ENCODE assay signal across 8 cellular contexts in genomic region chr10:96043157-96043894, GRCh38. TPM values are rescaled to one million over a fixed set of nuclear protein-coding genes. Genes with fewer than 3 reads are reported as not detected.
DNase-seq lines count a peak whose midpoint lies in the region; ATAC-seq and TF ChIP-seq lines count a peak whose summit lies in the region.

Gene CCNJ (plus strand): TSS chr10:96043583. CDS start chr10:96044394, 811 bp downstream.

- H3K27ac Mint-ChIP-seq in CD8-positive, alpha-beta memory T cell = peak within 1 kb of the TSS; percentile 88 to 94 (median 92)
- H3K27ac Mint-ChIP-seq in endodermal cell = peak within 1 kb of the TSS; percentile 93

- peak within 1 kb of the TSS; percentile 87 to 98 (median 92) for H3K4me3 Mint-ChIP-seq in CD8-positive, alpha-beta memory T cell
- H3K4me3 Mint-ChIP-seq in endodermal cell = peak within 1 kb of the TSS; percentile 90

- peaks cover 14% of the 10 kb centered on the region for H3K4me1 ChIP-seq in CD8-positive, alpha-beta memory T cell (ENCODE audit: insufficient read depth, low read length)
- H3K4me1 ChIP-seq in endodermal cell (ENCODE audit: control insufficient read depth, insufficient read depth, low read length) = peaks cover 13% of the 10 kb centered on the region

- peak; percentile 75 to 88 (median 83) for DNase-seq in CD8-positive, alpha-beta memory T cell
- DNase-seq in NOMO-1 (lab: John Stamatoyannopoulos, UW; ENCODE audit: unreplicated experiment in 2 of 2) (peak; percentile 82 to 87), endodermal cell (peak; percentile 95), mesenteric fat pad (ENCODE audit: low spot score) (peak; percentile 95)
- peak; percentile 45 to 70 (median 55) for DNase-seq in activated CD8-positive, alpha-beta memory T cell treated with anti-CD3 and anti-CD28 coated beads for 48 hours (ENCODE audit: low read depth in 2 of 3, low spot score in 2 of 3)
- peak; percentile 75 for DNase-seq in stimulated activated CD8-positive, alpha-beta memory T cell treated with anti-CD3 and anti-CD28 coated beads, Interleukin-12 subunit alpha, Interleukin-12 subunit beta, amount 100 ng/mL, for 4 hours (ENCODE audit: low read depth)

- 1 to 2% methylated on average over 30 to 87 of the region's 87 CpGs for WGBS in endodermal cell (ENCODE audit: insufficient coverage in 1 of 2, insufficient read length in 1 of 2), 2 experiments

- peaks cover 4 to 11% of the 10 kb centered on the region in 2 donors for H3K27me3 Mint-ChIP-seq in CD8-positive, alpha-beta memory T cell
- peaks cover 9% of the 10 kb centered on the region for H3K27me3 Mint-ChIP-seq in endodermal cell (ENCODE audit: insufficient read depth)

- peak within 1 kb of the TSS; percentile 72 for H3K4me3 ChIP-seq in CD8-positive, alpha-beta memory T cell (ENCODE audit: low read length)
- H3K4me3 ChIP-seq in endodermal cell (ENCODE audit: low read length) = peak within 1 kb of the TSS; percentile 96

- peaks cover 0 to 22% (median 1%) of the 10 kb centered on the region in 3 donors for H3K36me3 Mint-ChIP-seq in CD8-positive, alpha-beta memory T cell
- peaks cover 24% of the 10 kb centered on the region for H3K36me3 Mint-ChIP-seq in endodermal cell (ENCODE audit: low read depth)

- ATAC-seq in GM19438 (IDR thresholded peaks at IDR 0.05; ENCODE audit: low read depth, unreplicated experiment) (peak; percentile 78), HG03565 (IDR thresholded peaks at IDR 0.05; ENCODE audit: unreplicated experiment) (peak; percentile 75)

- no peaks in the 10 kb centered on the region for H3K9me3 ChIP-seq in CD8-positive, alpha-beta memory T cell (ENCODE audit: low read length)
- no peaks in the 10 kb centered on the region for H3K9me3 ChIP-seq in endodermal cell (ENCODE audit: control insufficient read depth, low read length)

- H3K4me1 Mint-ChIP-seq in CD8-positive, alpha-beta memory T cell = peaks cover 42 to 53% (median 51%) of the 10 kb centered on the region in 3 donors
- H3K4me1 Mint-ChIP-seq in endodermal cell = peaks cover 24% of the 10 kb centered on the region

- TF ChIP-seq CTCF in endodermal cell (conservative IDR thresholded peaks at IDR 0.05) = peak; percentile 44

- CTCF ChIA-PET in CD8-positive, alpha-beta memory T cell (lab: Charles Lee) = interaction anchor here (2.0 kb wide), 1 partner anchor 86 kb away, joined by 5 read pairs; the partner anchor contains the start of gene ZNF518A

- POLR2A ChIA-PET in CD8-positive, alpha-beta memory T cell (lab: Charles Lee) = interaction anchor here (1.4 to 2.2 kb wide), 2 partner anchors 46 to 87 kb away, joined by 6 to 14 read pairs; partner anchors contain the start of gene ZNF518A

- H3K27me3 ChIP-seq in CD8-positive, alpha-beta memory T cell (ENCODE audit: insufficient read depth, low read length, poor library complexity, severe bottlenecking) = peaks cover 4% of the 10 kb centered on the region
- H3K27me3 ChIP-seq in endodermal cell (ENCODE audit: control insufficient read depth, insufficient read depth, low read length, poor library complexity, severe bottlenecking) = no peaks in the 10 kb centered on the region

- no peaks in the 10 kb centered on the region for H3K36me3 ChIP-seq in CD8-positive, alpha-beta memory T cell (ENCODE audit: insufficient read depth, low read length)
- peaks cover 19% of the 10 kb centered on the region for H3K36me3 ChIP-seq in endodermal cell (ENCODE audit: control insufficient read depth, insufficient read depth, low read length)

- no peaks in the 10 kb centered on the region for H3K9me3 Mint-ChIP-seq in CD8-positive, alpha-beta memory T cell
- peaks cover 6% of the 10 kb centered on the region for H3K9me3 Mint-ChIP-seq in endodermal cell

- H3K27ac ChIP-seq in CD8-positive, alpha-beta memory T cell (ENCODE audit: low read depth, low read length) = peak within 1 kb of the TSS; percentile 67
- peak within 1 kb of the TSS; percentile 96 for H3K27ac ChIP-seq in endodermal cell (ENCODE audit: low read depth, low read length)

- peak within 1 kb of the TSS; percentile 88 for H3K9ac ChIP-seq in endodermal cell (ENCODE audit: extremely low read depth, low read length, poor library complexity, severe bottlenecking)

RNA-seq across cellular contexts. Expression of gene CCNJ, which starts in this region (rescaled TPM):
- 10 to 100 TPM in 1 of 2 experiments, 1 to 10 TPM in 1; 9.4 to 10.0 TPM for total RNA-seq in CD8-positive, alpha-beta memory T cell
- 1.1 TPM for polyA plus RNA-seq in CD8-positive, alpha-beta memory T cell
- total RNA-seq in endodermal cell (10 to 100 TPM; 24.4 to 25.7 TPM), mesenteric fat pad (7.3 TPM)
- polyA plus RNA-seq in endodermal cell (2013, experiment 1 of 2) = 48.8 TPM
- 45.8 TPM for polyA plus RNA-seq in endodermal cell (2013, experiment 2 of 2)

Comparison
In these comparisons a context has a peak if more than half of its experiments do, and no peak if none do; other contexts are left out.
1. Peak in every context shown above with its lines: DNase-seq, ATAC-seq, H3K4me3 ChIP-seq and H3K27ac ChIP-seq.